Comparison of ENCODE assay signal across 1 cellular context in genomic region chr12:102130720-102131119, GRCh38.
TF ChIP-seq lines count a peak whose summit lies in the region.

No MANE protein-coding gene starts in this region.

TF ChIP-seq in K562, 482 proteins besides CTCF, POLR2A, EP300 and RAD21 (continued from another document):
- 0 out of 2 replicates have a peak, but pooled peaks have one; percentile 26 for TF ChIP-seq MGA (IDR thresholded peaks at IDR 0.05)
